In the genomic region with DNA sequence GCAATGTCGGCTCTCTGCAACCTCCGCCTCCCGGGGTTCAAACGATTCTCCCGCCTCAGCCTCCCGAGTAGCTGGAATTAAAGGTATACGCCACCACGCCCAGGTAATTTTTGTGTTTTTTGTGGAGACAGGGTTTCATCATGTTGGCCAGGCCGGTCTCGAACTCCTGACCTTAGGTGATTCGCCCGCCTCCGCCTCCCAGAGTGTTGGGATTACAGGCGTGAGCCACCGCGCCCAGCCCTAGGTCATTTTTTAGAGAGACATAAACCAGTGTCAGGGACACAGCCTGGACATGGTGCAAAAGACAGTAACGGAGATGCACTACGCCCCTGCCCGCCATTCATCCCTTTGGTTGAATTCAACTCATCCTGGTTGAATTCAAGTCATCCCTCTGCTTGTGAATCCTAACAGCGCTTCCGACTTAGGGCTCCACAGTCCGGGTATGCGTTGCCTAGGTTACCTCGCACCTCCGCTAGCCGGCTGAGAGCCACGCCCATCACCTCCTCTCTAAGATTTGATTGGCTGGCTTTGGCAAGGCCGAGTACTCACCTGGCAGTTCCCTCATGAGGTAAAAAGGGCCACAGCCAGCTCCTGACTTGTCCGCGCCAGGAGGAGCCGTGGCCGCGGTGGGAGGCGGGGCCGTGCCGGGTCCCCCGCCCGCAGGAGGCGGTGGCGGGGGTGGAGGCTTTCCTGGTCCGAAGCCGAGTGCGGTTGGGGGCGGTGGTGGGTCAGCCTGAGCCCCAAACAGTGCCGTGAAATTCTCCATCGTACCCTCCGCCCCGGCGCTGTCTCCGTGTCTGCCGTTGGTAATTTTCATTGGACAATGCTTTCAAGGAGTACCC, we compare ENCODE assay signal across 7 cellular contexts. TPM values are rescaled to one million over a fixed set of nuclear protein-coding genes. Genes with fewer than 3 reads are reported as not detected.
DNase-seq lines count a peak whose midpoint lies in the region; ATAC-seq and TF ChIP-seq lines count a peak whose summit lies in the region.

A gene with protein sequence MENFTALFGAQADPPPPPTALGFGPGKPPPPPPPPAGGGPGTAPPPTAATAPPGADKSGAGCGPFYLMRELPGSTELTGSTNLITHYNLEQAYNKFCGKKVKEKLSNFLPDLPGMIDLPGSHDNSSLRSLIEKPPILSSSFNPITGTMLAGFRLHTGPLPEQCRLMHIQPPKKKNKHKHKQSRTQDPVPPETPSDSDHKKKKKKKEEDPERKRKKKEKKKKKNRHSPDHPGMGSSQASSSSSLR (minus strand): TSS at position 802 of the 842 bp plus-strand sequence. CDS start 36 bp downstream, at position 766.

- TSS peak; percentile 71 for BruUV-seq in MCF 10A (replicated peaks; lab: Mats Ljungman, UMichigan)

- H3K4me3 Mint-ChIP-seq in MCF 10A (ENCODE audit: unreplicated experiment) = peak within 1 kb of the TSS; percentile 90

- H3K9me3 Mint-ChIP-seq in MCF 10A (ENCODE audit: unreplicated experiment) = no peaks in the 10 kb centered on the region

- peak; percentile 29 for ATAC-seq in GM18520 (IDR thresholded peaks at IDR 0.05; ENCODE audit: unreplicated experiment)
- ATAC-seq in HG03045 (IDR thresholded peaks at IDR 0.05; ENCODE audit: unreplicated experiment) = peak; percentile 49

- H3K27me3 Mint-ChIP-seq in MCF 10A (ENCODE audit: insufficient read depth, unreplicated experiment) = no peaks in the 10 kb centered on the region

- POLR2A ChIA-PET in MCF 10A (lab: Yijun Ruan, JAX) = interaction anchor here (0.5 to 3.9 kb wide), 34 partner anchors 9 to 873 kb away, joined by 3 to 42 read pairs (median 6); a partner anchor contains a TSS

- peaks cover 13% of the 10 kb centered on the region for H3K36me3 Mint-ChIP-seq in MCF 10A (ENCODE audit: insufficient read depth, unreplicated experiment)

- CTCF ChIA-PET in MCF 10A (lab: Yijun Ruan, JAX) = interaction anchor here (0.7 to 3.6 kb wide), 6 partner anchors 49 to 939 kb away, joined by 3 to 25 read pairs (median 3); no protein-coding TSS in a partner anchor

- intact Hi-C loops in MCF 10A (cut with micrococcal nuclease) = loop anchor here (1.0 to 5.0 kb wide), 3 partner anchors 43 to 144 kb away; a partner anchor contains a TSS

- no peak for TF ChIP-seq CTCF in MCF 10A (IDR thresholded peaks at IDR 0.05; ENCODE audit: unreplicated experiment)

- peak within 1 kb of the TSS; percentile 81 for H3K27ac Mint-ChIP-seq in MCF 10A (ENCODE audit: low read depth, unreplicated experiment)

- DNase-seq in NCI-H2081 treated with DMSO at 0.1 percent for 48 hours (lab: John Stamatoyannopoulos, UW) = peak; percentile 63
- peak; percentile 81 for DNase-seq in UCSD-AML1 (lab: John Stamatoyannopoulos, UW; ENCODE audit: unreplicated experiment)
- DNase-seq in MCF 10A (ENCODE audit: unreplicated experiment) = peak; percentile 91
- DNase-seq in iPS-NIHi11 (ENCODE audit: low spot score) = peak; percentile 92
- DNase-seq in smooth muscle cell of the brain vasculature (ENCODE audit: low read depth, low spot score) = peak; percentile 18

- H3K4me1 Mint-ChIP-seq in MCF 10A (ENCODE audit: insufficient read depth, unreplicated experiment) = peaks cover 22% of the 10 kb centered on the region

RNA-seq across cellular contexts. Expression of the gene that starts here (rescaled TPM):
- total RNA-seq in MCF 10A (2022) = 32.3 and 36.2 TPM in 2 replicates

Comparison
In these comparisons a context has a peak if more than half of its experiments do, and no peak if none do; other contexts are left out.
1. Peak in every context shown above with its lines: DNase-seq and ATAC-seq.
2. DNase-seq: peak in every context shown above with its lines; median percentile 92 in iPS-NIHi11; 91 in MCF 10A; 81 in UCSD-AML1; 63 in NCI-H2081 treated with DMSO at 0.1 percent for 48 hours; 18 in smooth muscle cell of the brain vasculature.